20 cellular contexts compared by ENCODE assay signal in the genomic region with DNA sequence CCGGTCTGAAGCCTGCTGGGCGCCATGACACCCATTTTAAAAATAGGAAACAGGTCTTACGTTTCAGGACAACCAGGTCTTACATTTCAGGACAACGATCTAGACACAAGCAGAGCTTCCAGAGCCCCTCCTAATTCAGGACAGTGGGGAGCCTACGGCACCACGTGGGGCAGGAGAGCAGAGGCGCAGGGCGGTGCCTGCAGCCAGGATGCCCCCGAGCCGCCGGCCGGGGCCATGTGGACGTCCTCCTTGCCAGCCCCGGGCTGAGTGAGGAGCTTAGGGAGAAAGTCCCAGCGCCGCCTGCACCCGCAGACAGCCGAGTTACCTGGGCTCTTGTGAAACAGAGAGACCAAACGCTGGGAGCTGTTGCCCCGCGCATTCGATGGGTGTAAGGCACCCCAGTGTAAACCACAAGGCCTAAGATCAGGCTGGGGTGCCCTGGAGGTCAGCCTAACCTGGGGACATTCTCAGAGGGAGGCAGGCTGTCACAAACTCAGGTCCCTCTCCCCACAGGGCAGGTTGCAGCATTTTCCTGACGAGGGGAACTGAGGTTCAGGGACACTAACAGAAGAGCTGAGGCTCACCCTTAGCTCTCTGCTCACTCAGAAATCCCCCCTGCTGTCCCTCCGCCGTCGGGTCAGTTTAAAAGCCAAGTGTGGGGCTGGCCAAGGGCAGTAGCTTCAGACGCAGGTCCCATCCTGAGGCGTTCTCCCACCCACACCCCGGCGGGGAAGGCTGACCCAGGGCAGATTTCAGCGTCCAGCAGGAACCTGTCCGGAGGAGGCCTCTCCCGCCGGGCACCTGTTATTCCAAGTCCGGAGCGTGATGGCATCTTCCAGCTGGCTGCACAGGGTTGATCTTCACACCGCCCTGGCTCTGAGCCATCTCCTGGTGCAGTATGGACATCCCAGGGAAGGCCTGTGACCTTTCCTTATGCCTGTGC. TPM values are rescaled to one million over a fixed set of nuclear protein-coding genes. Genes with fewer than 3 reads are reported as not detected.
A peak's percentile ranks its signal among the peaks of the same experiment; 100 is the strongest.
DNase-seq lines count a peak whose midpoint lies in the region; ATAC-seq and TF ChIP-seq lines count a peak whose summit lies in the region.
"Had no signal": no experiment of that assay in that cellular context is flagged by ENCODE, and none has a peak within 500 bp of the region (broad histone marks: within the 10 kb centered on the region; RNA-seq: fewer than 3 reads in every experiment).

No MANE protein-coding gene starts in this region.

- no peaks in the 10 kb centered on the region for H3K9me3 ChIP-seq in neuronal stem cell (replicated peaks in 1 of 2; ENCODE audit: control insufficient read depth in 2 of 2, insufficient read depth in 1 of 2, low read depth in 1 of 2, low read length in 2 of 2)
- H3K9me3 ChIP-seq: esophagus squamous epithelium, heart left ventricle, thoracic aorta had no signal

- peak overlapping the region; percentile 30 for H2AK5ac ChIP-seq in neuronal stem cell (ENCODE audit: low read depth, low read length)

- intact Hi-C loops in Calu3 (cut with micrococcal nuclease; ENCODE audit: unreplicated experiment), result no loop called here

- no peak overlapping the region for H4K91ac ChIP-seq in neuronal stem cell (ENCODE audit: low read depth, low read length, poor library complexity)

- DNase-seq in Calu3 (no peak), RPMI8226 (peak; percentile 21), glutamatergic neuron (no peak), neuronal stem cell (ENCODE audit: low spot score) (no peak), MV-4-11 (lab: John Stamatoyannopoulos, UW) (no peak), NCI-H2029 treated with DMSO at 0.1 percent for 48 hours (lab: John Stamatoyannopoulos, UW) (no peak)
- DNase-seq: activated gamma-delta T cell treated with Interleukin-2 at 50 U/mL for 16 hours, DMS153, dorsolateral prefrontal cortex, esophagus squamous epithelium, heart left ventricle, NCI-H1092, small intestine had no signal

- H2BK12ac ChIP-seq in neuronal stem cell (ENCODE audit: low read length), result peak overlapping the region; percentile 90

- no peak overlapping the region for H3K9ac ChIP-seq in neuronal stem cell (ENCODE audit: low read depth, low read length, poor library complexity)
- H3K9ac ChIP-seq: parathyroid adenoma had no signal

- no peak overlapping the region for H4K8ac ChIP-seq in neuronal stem cell (ENCODE audit: low read depth, low read length)

- H3K36me3 Mint-ChIP-seq in Calu3 (ENCODE audit: insufficient read depth, unreplicated experiment) (peaks cover 6% of the 10 kb centered on the region), glutamatergic neuron (ENCODE audit: unreplicated experiment) (peaks cover 4% of the 10 kb centered on the region)

- no peak overlapping the region for H3K27ac ChIP-seq in neuronal stem cell (replicated peaks; ENCODE audit: low read length)
- H3K27ac ChIP-seq: dorsolateral prefrontal cortex, esophagus squamous epithelium, heart left ventricle, parathyroid adenoma, thoracic aorta had no signal

- CTCF ChIA-PET in Calu3 (lab: Charles Lee), result interaction anchor here (0.9 kb wide), 1 partner anchor 30 kb away, joined by 3 read pairs; no protein-coding TSS in a partner anchor

- no peak overlapping the region for H2AFZ ChIP-seq in neuronal stem cell (ENCODE audit: low read length)
- H2AFZ ChIP-seq: parathyroid adenoma had no signal

- H3K36me3 ChIP-seq in neuronal stem cell (replicated peaks in 1 of 2; ENCODE audit: control insufficient read depth in 2 of 2, insufficient read depth in 2 of 2, low read length in 2 of 2), result no peaks in the 10 kb centered on the region
- H3K36me3 ChIP-seq: esophagus squamous epithelium, heart left ventricle, thoracic aorta had no signal

- peaks cover 31 to 82% (median 68%) of the 10 kb centered on the region in 3 experiments for H3K27me3 ChIP-seq in neuronal stem cell (ENCODE audit: control insufficient read depth in 3 of 3, insufficient read depth in 3 of 3, low read depth in 1 of 3, low read length in 3 of 3)

- no peak overlapping the region for H2BK120ac ChIP-seq in neuronal stem cell (ENCODE audit: low read depth, low read length)

- whole genome bisulfite sequencing in neuronal stem cell (ENCODE audit: extremely low coverage in 2 of 2, insufficient read length in 2 of 2, insufficient replicate concordance in 1 of 2), 2 donors, result no CpG with 5 or more reads among the region's 37 CpGs

- H3K4me2 ChIP-seq in neuronal stem cell (ENCODE audit: insufficient read depth, low read length, poor library complexity, severe bottlenecking), result no peak overlapping the region

- no peak overlapping the region for H3K27ac Mint-ChIP-seq in Calu3 (ENCODE audit: unreplicated experiment)
- no peak overlapping the region for H3K27ac Mint-ChIP-seq in glutamatergic neuron (ENCODE audit: unreplicated experiment)

- no peak for ATAC-seq in GM21447 (IDR thresholded peaks at IDR 0.05; ENCODE audit: unreplicated experiment)
- ATAC-seq: activated CD4-positive, CD25-positive, alpha-beta regulatory T cell treated with anti-CD3 and anti-CD28 coated beads, Interleukin-2, amount 50 U/mL, for 24 hours; heart left ventricle had no signal

- H3K14ac ChIP-seq in neuronal stem cell (ENCODE audit: low read length), result peak overlapping the region; percentile 31

- H3K4me1 Mint-ChIP-seq in Calu3 (ENCODE audit: low read depth, unreplicated experiment) (no peaks in the 10 kb centered on the region), glutamatergic neuron (ENCODE audit: low read depth, unreplicated experiment) (peaks cover 11% of the 10 kb centered on the region)

- no peak overlapping the region for H3K4me3 ChIP-seq in neuronal stem cell (ENCODE audit: low read length in 2 of 2)
- H3K4me3 ChIP-seq: heart left ventricle, thoracic aorta had no signal

- H3K4me3 Mint-ChIP-seq in Calu3 (ENCODE audit: low read depth, unreplicated experiment) (peak overlapping the region; percentile 32), glutamatergic neuron (ENCODE audit: unreplicated experiment) (peak overlapping the region; percentile 59)

- H3K9me3 Mint-ChIP-seq in Calu3 (ENCODE audit: low read depth, unreplicated experiment) (no peaks in the 10 kb centered on the region), glutamatergic neuron (ENCODE audit: unreplicated experiment) (peaks cover 25% of the 10 kb centered on the region)

- TF ChIP-seq CTCF in Calu3 (IDR thresholded peaks at IDR 0.05; ENCODE audit: unreplicated experiment) (no peak), glutamatergic neuron (IDR thresholded peaks at IDR 0.05; ENCODE audit: partially characterized antibody, unreplicated experiment) (no peak)

- H3K79me1 ChIP-seq in neuronal stem cell (ENCODE audit: low read depth, low read length), result peaks cover 1% of the 10 kb centered on the region

- no peak overlapping the region for H3K18ac ChIP-seq in neuronal stem cell (ENCODE audit: low read length)

- H2BK5ac ChIP-seq in neuronal stem cell (ENCODE audit: low read length), result no peak overlapping the region

- H3K4me1 ChIP-seq in neuronal stem cell (ENCODE audit: control insufficient read depth in 2 of 2, insufficient read depth in 1 of 2, low read depth in 1 of 2, low read length in 2 of 2), result peaks cover 15 to 31% of the 10 kb centered on the region in 2 donors

- H3K27me3 Mint-ChIP-seq in Calu3 (ENCODE audit: unreplicated experiment) (peaks cover 70% of the 10 kb centered on the region), glutamatergic neuron (ENCODE audit: unreplicated experiment) (peaks cover 12% of the 10 kb centered on the region)

- peak overlapping the region; percentile 58 for H2BK15ac ChIP-seq in neuronal stem cell (ENCODE audit: low read length)

- H3K23ac ChIP-seq in neuronal stem cell (ENCODE audit: low read depth, low read length, poor library complexity), result peak overlapping the region; percentile 55

- BruUV-seq in Calu3 (replicated peaks; lab: Mats Ljungman, UMichigan), result no TSS peak

- no peak overlapping the region for H3K4ac ChIP-seq in neuronal stem cell (ENCODE audit: low read length)

RNA-seq across cellular contexts. Expression of a gene that starts 1.8 kb away (rescaled TPM):
- not detected in 2 replicates for total RNA-seq in Calu3 (2022)
- total RNA-seq in glutamatergic neuron (ENCODE audit: unreplicated experiment), result 39.8 TPM
- 0.33 TPM for polyA plus RNA-seq in neuronal stem cell (2013, experiment 1 of 2)
- 0.30 TPM for polyA plus RNA-seq in neuronal stem cell (2013, experiment 2 of 2)
- total RNA-seq: mononuclear cell, thoracic aorta had no signal

RNA-seq across cellular contexts. Expression of a gene that starts 14.7 kb away (rescaled TPM):
- 37.7 and 43.5 TPM in 2 replicates for total RNA-seq in Calu3 (2022)
- 51.7 TPM for total RNA-seq in glutamatergic neuron (ENCODE audit: unreplicated experiment)
- polyA plus RNA-seq in neuronal stem cell (2013, experiment 1 of 2), result 21.8 TPM
- 24.2 TPM for polyA plus RNA-seq in neuronal stem cell (2013, experiment 2 of 2)

RNA-seq across cellular contexts. Expression of a gene that starts 15.7 kb away (rescaled TPM):
- total RNA-seq in Calu3 (2022) (not detected in 2 replicates), glutamatergic neuron (ENCODE audit: unreplicated experiment) (0.69 TPM)
- polyA plus RNA-seq in neuronal stem cell (2013, experiment 1 of 2), result 0.03 TPM
- polyA plus RNA-seq in neuronal stem cell (2013, experiment 2 of 2), result 0.03 TPM
- total RNA-seq: esophagus squamous epithelium; mononuclear cell; RPMI7951; T-helper 2 cell treated with Interferon-gamma antibody and Interleukin-4, amounts not matched to agents 100 ng/mL and 5 ng/mL, for 36 hours; thoracic aorta had no signal

RNA-seq across cellular contexts. Expression of a gene that starts 25.7 kb away (rescaled TPM):
- total RNA-seq in Calu3 (2022) (102 and 105 TPM in 2 replicates), glutamatergic neuron (ENCODE audit: unreplicated experiment) (68.1 TPM)
- polyA plus RNA-seq in neuronal stem cell (2013, experiment 1 of 2), result 53.9 TPM
- 52.1 TPM for polyA plus RNA-seq in neuronal stem cell (2013, experiment 2 of 2)

RNA-seq across cellular contexts. Expression of a gene that starts 35.2 kb away (rescaled TPM):
- total RNA-seq in Calu3 (2022), result 36.1 and 37.9 TPM in 2 replicates
- total RNA-seq in glutamatergic neuron (ENCODE audit: unreplicated experiment), result 30.6 TPM
- 16.1 TPM for polyA plus RNA-seq in neuronal stem cell (2013, experiment 1 of 2)
- polyA plus RNA-seq in neuronal stem cell (2013, experiment 2 of 2), result 17.2 TPM

Comparison
In these comparisons a context has a peak if more than half of its experiments do, and no peak if none do; other contexts are left out.
1. RNA of a gene that starts 1.8 kb away (total RNA-seq): 39.8 TPM in glutamatergic neuron (single experiment); not detected in Calu3; every median in the first group is over 10 times any median in the second.